ENCODE assay signal across 10 cellular contexts in the genomic region with DNA sequence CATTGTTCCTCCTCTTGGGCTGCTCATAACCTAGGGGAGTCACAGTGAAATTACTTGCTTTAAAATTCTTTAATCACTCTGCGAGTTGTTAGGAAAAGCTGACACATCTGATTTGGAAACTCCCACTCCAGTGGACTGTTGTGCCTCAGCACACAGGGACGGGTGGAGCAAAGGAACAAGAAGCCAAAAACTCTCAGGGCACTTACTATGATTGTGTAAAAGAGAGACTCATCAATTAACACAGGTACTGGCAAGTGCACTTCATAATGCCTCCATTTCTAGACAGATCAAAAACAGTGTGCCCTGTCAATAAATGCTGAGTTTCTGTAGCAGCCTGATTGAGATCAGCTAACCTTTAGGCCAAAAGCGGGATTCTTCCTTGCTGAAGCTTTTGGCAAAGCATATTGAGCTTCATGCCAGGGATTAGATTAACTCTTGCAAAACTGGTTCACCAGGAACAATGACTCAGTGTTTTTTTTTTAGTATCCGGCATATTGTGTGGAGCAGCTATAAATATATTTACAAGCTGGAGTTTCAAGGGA. TPM values are rescaled to one million over a fixed set of nuclear protein-coding genes. Genes with fewer than 3 reads are reported as not detected.
DNase-seq lines count a peak whose midpoint lies in the region; ATAC-seq and TF ChIP-seq lines count a peak whose summit lies in the region.
"Had no signal": no experiment of that assay in that cellular context is flagged by ENCODE, and none has a peak within 500 bp of the region (broad histone marks: within the 10 kb centered on the region; RNA-seq: fewer than 3 reads in every experiment).

No MANE protein-coding gene starts in this region.

- 14% methylated on average over 1 of the region's 4 CpGs; no CpG with 5 or more reads in 1 of the 2 experiments for WGBS in IMR-90 (ENCODE audit: extremely low coverage in 2 of 2, insufficient read length in 1 of 2), 2 experiments
- WGBS in hepatocyte (ENCODE audit: low lambda C conversion rate, missing lambda C conversion rate): 56% methylated on average over 4 of the region's 4 CpGs

- peak overlapping the region; percentile 61 for H2BK5ac ChIP-seq in IMR-90 (ENCODE audit: low read depth, low read length, poor library complexity, severe bottlenecking)

- BruUV-seq in IMR-90 (replicated peaks; lab: Mats Ljungman, UMichigan): no TSS peak

- H3K9me2 ChIP-seq in hepatocyte (replicated peaks; ENCODE audit: insufficient read depth): no peaks in the 10 kb centered on the region

- peak overlapping the region; percentile 9; the same call in 1 of the 2 replicates for H2AK5ac ChIP-seq in IMR-90 (ENCODE audit: low read depth, low read length)

- peak overlapping the region; percentile 36 for H4K91ac ChIP-seq in IMR-90 (ENCODE audit: insufficient read depth, low read depth, low read length)

- TF ChIP-seq POLR2A in IMR-90 (IDR thresholded peaks at IDR 0.05; ENCODE audit: low read depth, low read length): no peak

- H3K9me1 ChIP-seq in IMR-90 (ENCODE audit: insufficient read depth, low read length): peaks cover 6% of the 10 kb centered on the region

- H3K9ac ChIP-seq in IMR-90 (ENCODE audit: low read depth, low read length): peak overlapping the region; percentile 42; the same call in 1 of the 2 replicates

- POLR2A ChIA-PET in IMR-90 (lab: Charles Lee; ENCODE audit: unreplicated experiment): interaction anchor here (0.8 to 3.1 kb wide), 2 partner anchors 131 to 213 kb away, joined by 3 to 27 read pairs; partner anchors contain the start of gene ZFAND5

- no peak overlapping the region for H2AK9ac ChIP-seq in IMR-90 (replicated peaks; ENCODE audit: low read depth, low read length, poor library complexity)

- peak; percentile 85 for DNase-seq in IMR-90
- peak; percentile 81 for DNase-seq in astrocyte of the spinal cord (ENCODE audit: low read depth, low spot score)
- peak; percentile 28 for DNase-seq in hepatocyte (ENCODE audit: low spot score)
- peak in 1 of 2 donors; percentile 53 for DNase-seq in tibial artery
- no peak for DNase-seq in SHP77 treated with DMSO at 0.1 percent for 48 hours (lab: John Stamatoyannopoulos, UW)
- no peak for DNase-seq in mesenteric fat pad (ENCODE audit: low spot score)
- DNase-seq: NCI-H1930, nephron progenitor cell had no signal

- ATAC-seq in IMR-90 (ENCODE audit: low read depth): peak; percentile 8; the same call in 1 of the 2 replicates
- ATAC-seq in HG03095 (IDR thresholded peaks at IDR 0.05; ENCODE audit: unreplicated experiment): no peak
- no peak for ATAC-seq in GM18870 (IDR thresholded peaks at IDR 0.05; ENCODE audit: unreplicated experiment)

- H2BK15ac ChIP-seq in IMR-90 (ENCODE audit: low read depth, low read length): peak overlapping the region; percentile 17; the same call in 1 of the 3 replicates

- H3K27ac ChIP-seq in IMR-90 (ENCODE audit: insufficient read depth, low read length): peak overlapping the region; percentile 85
- peak overlapping the region; percentile 36 for H3K27ac ChIP-seq in hepatocyte
- peak overlapping the region; percentile 22 to 63 for H3K27ac ChIP-seq in tibial artery

- peak overlapping the region; percentile 52 for H2AFZ ChIP-seq in IMR-90 (replicated peaks; ENCODE audit: low read length, poor library complexity)
- peak overlapping the region; percentile 3 for H2AFZ ChIP-seq in hepatocyte

- H3K23ac ChIP-seq in IMR-90 (ENCODE audit: low read depth, low read length): peak overlapping the region; percentile 78

- no peaks in the 10 kb centered on the region for H3K27me3 ChIP-seq in IMR-90 (ENCODE audit: control insufficient read depth, insufficient read depth, low read length)
- no peaks in the 10 kb centered on the region for H3K27me3 ChIP-seq in hepatocyte
- H3K27me3 ChIP-seq in tibial artery: no peaks in the 10 kb centered on the region

- peak overlapping the region; percentile 90 for H4K5ac ChIP-seq in IMR-90 (ENCODE audit: low read depth, low read length)

- peak overlapping the region; percentile 23 for H3K56ac ChIP-seq in IMR-90 (ENCODE audit: extremely low read depth, insufficient read depth, low read length)

- no peaks in the 10 kb centered on the region for H3K79me2 ChIP-seq in hepatocyte

- CTCF ChIA-PET in IMR-90 (lab: Yijun Ruan, JAX): interaction anchor here (0.6 to 0.9 kb wide), 3 partner anchors 11 to 176 kb away, joined by 3 to 4 read pairs (median 4); no protein-coding TSS in a partner anchor

- peak overlapping the region; percentile 84 for H2BK120ac ChIP-seq in IMR-90 (ENCODE audit: low read depth, low read length)

- dilution Hi-C loops in IMR-90 (cut with HindIII; ENCODE audit: low sequenced_read_pairs, unreplicated experiment): no loop called here

- H3K4me1 ChIP-seq in IMR-90 (ENCODE audit: control insufficient read depth, insufficient read depth, low read length): peaks cover 28% of the 10 kb centered on the region
- H3K4me1 ChIP-seq in hepatocyte (ENCODE audit: insufficient read depth): peaks cover 24% of the 10 kb centered on the region
- H3K4me1 ChIP-seq in tibial artery: peaks cover 0 to 65% (median 24%) of the 10 kb centered on the region in 4 donors

- peak overlapping the region in 1 of 2 experiments; percentile 44; a peak in 1 of 4 replicates for H4K8ac ChIP-seq in IMR-90 (ENCODE audit: low read depth in 2 of 2, low read length in 2 of 2)

- in situ Hi-C loops in IMR-90 (cut with MboI; ENCODE audit: low sequenced_read_pairs): no loop called here
- in situ Hi-C loops in astrocyte of the spinal cord (cut with HindIII; ENCODE audit: low sequenced_read_pairs): loop anchor here (25.0 kb wide), 1 partner anchor 215 kb away; the partner anchor contains the start of gene ZFAND5

- peak overlapping the region; percentile 89 for H3K18ac ChIP-seq in IMR-90 (ENCODE audit: low read depth, low read length)

- H3K4me2 ChIP-seq in IMR-90 (ENCODE audit: low read depth, low read length) (peak overlapping the region; percentile 48), hepatocyte (no peak overlapping the region)

- peak overlapping the region; percentile 13; the same call in 1 of the 2 replicates for H3K14ac ChIP-seq in IMR-90 (replicated peaks; ENCODE audit: low read depth, low read length)

- H4K20me1 ChIP-seq in IMR-90 (ENCODE audit: insufficient read depth, low read length): no peaks in the 10 kb centered on the region
- H4K20me1 ChIP-seq in hepatocyte (ENCODE audit: insufficient read depth, poor library complexity, severe bottlenecking): no peaks in the 10 kb centered on the region

- TF ChIP-seq RAD21 in IMR-90 (IDR thresholded peaks at IDR 0.05; ENCODE audit: low read length): no peak

- peaks cover 0 to 22% of the 10 kb centered on the region in 2 experiments; a peak in 2 of 4 replicates for H3K79me1 ChIP-seq in IMR-90 (ENCODE audit: low read depth in 1 of 2, low read length in 2 of 2)

- peak overlapping the region; percentile 87 for H2BK20ac ChIP-seq in IMR-90 (ENCODE audit: low read depth, low read length)

- no peaks in the 10 kb centered on the region for H3K9me3 ChIP-seq in IMR-90 (ENCODE audit: control insufficient read depth, insufficient read depth, low read length)
- H3K9me3 ChIP-seq in hepatocyte (ENCODE audit: low read depth): no peaks in the 10 kb centered on the region
- H3K9me3 ChIP-seq in tibial artery: no peaks in the 10 kb centered on the region

- intact Hi-C loops in IMR-90 (cut with micrococcal nuclease): no loop called here
- intact Hi-C loops in tibial artery (cut with DNase I; ENCODE audit: low total_unique reads): no loop called here

- no peak for TF ChIP-seq CTCF in IMR-90 (conservative IDR thresholded peaks at IDR 0.05; ENCODE audit: low read depth, low read length)
- TF ChIP-seq CTCF in astrocyte of the spinal cord (IDR thresholded peaks at IDR 0.05; ENCODE audit: low read depth, low read length): no peak
- TF ChIP-seq CTCF in hepatocyte (IDR thresholded peaks at IDR 0.05; ENCODE audit: poor library complexity): no peak
- no peak for TF ChIP-seq CTCF in tibial artery (IDR thresholded peaks at IDR 0.05)

- H3K36me3 ChIP-seq in IMR-90 (ENCODE audit: control insufficient read depth, insufficient read depth, low read length): no peaks in the 10 kb centered on the region
- no peaks in the 10 kb centered on the region for H3K36me3 ChIP-seq in hepatocyte (replicated peaks; ENCODE audit: insufficient read depth, low read depth)
- no peaks in the 10 kb centered on the region for H3K36me3 ChIP-seq in tibial artery

- H3K4ac ChIP-seq in IMR-90 (ENCODE audit: low read depth, low read length): peak overlapping the region; percentile 48

- H3K4me3 ChIP-seq in IMR-90 (ENCODE audit: insufficient read depth, low read depth, low read length): no peak overlapping the region
- no peak overlapping the region for H3K4me3 ChIP-seq in astrocyte of the spinal cord (ENCODE audit: low read depth, low read length)
- H3K4me3 ChIP-seq in hepatocyte: no peak overlapping the region
- H3K4me3 ChIP-seq in tibial artery: no peak overlapping the region

TF ChIP-seq in IMR-90, 13 proteins besides CTCF, POLR2A, EP300 and RAD21 (continues in another document):
- no peak for TF ChIP-seq CHD1 (IDR thresholded peaks at IDR 0.05; ENCODE audit: low read depth, low read length)
- TF ChIP-seq, protein P1, sequence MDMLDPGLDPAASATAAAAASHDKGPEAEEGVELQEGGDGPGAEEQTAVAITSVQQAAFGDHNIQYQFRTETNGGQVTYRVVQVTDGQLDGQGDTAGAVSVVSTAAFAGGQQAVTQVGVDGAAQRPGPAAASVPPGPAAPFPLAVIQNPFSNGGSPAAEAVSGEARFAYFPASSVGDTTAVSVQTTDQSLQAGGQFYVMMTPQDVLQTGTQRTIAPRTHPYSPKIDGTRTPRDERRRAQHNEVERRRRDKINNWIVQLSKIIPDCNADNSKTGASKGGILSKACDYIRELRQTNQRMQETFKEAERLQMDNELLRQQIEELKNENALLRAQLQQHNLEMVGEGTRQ (IDR thresholded peaks at IDR 0.05; ENCODE audit: low read depth, low read length): no peak
- no peak for TF ChIP-seq BHLHE40 (IDR thresholded peaks at IDR 0.05; ENCODE audit: low read depth, low read length)
- peak; percentile 93 for TF ChIP-seq NFE2L2 (IDR thresholded peaks at IDR 0.05; ENCODE audit: low read depth, low read length)
- TF ChIP-seq CEBPB (IDR thresholded peaks at IDR 0.05; ENCODE audit: low read depth, low read length): peak; percentile 90
- TF ChIP-seq FOS (IDR thresholded peaks at IDR 0.05; ENCODE audit: low read depth, low read length): peak; percentile 35; the same call in 1 of the 2 replicates
- TF ChIP-seq MAFK (IDR thresholded peaks at IDR 0.05; ENCODE audit: low read depth, low read length): peak; percentile 41

RNA-seq across cellular contexts. Expression of gene TMC1, which starts 55.9 kb away (rescaled TPM):
- total RNA-seq in IMR-90 (2012; rRNA removed): not detected in 2 replicates
- polyA plus RNA-seq in IMR-90 (2012; rRNA removed): not detected in 2 replicates
- polyA plus RNA-seq in IMR-90 (2012; cell fraction: cytosol; rRNA removed): not detected in 2 replicates
- polyA plus RNA-seq in IMR-90 (2012; cell fraction: nucleus; rRNA removed; ENCODE audit: low replicate concordance): 0.11 TPM in 1 of 2 replicates, not detected in the other
- total RNA-seq in hepatocyte: 0.20 TPM in 1 of 2 replicates, not detected in the other
- 0.23 TPM in 1 of 2 replicates, not detected in the other for polyA plus RNA-seq in hepatocyte
- 0.48 TPM for total RNA-seq in mesenteric fat pad

Comparison
In these comparisons a context has a peak if more than half of its experiments do, and no peak if none do; other contexts are left out.
1. DNase-seq: peak in IMR-90 (single experiment), astrocyte of the spinal cord (single experiment) and hepatocyte (single experiment); none in SHP77 treated with DMSO at 0.1 percent for 48 hours (single experiment) and mesenteric fat pad (single experiment).
2. Peak in every context shown above with its lines, with median percentiles within 50 percentile points of each other: H3K27ac ChIP-seq.